7 cellular contexts compared by ENCODE assay signal in the genomic region with DNA sequence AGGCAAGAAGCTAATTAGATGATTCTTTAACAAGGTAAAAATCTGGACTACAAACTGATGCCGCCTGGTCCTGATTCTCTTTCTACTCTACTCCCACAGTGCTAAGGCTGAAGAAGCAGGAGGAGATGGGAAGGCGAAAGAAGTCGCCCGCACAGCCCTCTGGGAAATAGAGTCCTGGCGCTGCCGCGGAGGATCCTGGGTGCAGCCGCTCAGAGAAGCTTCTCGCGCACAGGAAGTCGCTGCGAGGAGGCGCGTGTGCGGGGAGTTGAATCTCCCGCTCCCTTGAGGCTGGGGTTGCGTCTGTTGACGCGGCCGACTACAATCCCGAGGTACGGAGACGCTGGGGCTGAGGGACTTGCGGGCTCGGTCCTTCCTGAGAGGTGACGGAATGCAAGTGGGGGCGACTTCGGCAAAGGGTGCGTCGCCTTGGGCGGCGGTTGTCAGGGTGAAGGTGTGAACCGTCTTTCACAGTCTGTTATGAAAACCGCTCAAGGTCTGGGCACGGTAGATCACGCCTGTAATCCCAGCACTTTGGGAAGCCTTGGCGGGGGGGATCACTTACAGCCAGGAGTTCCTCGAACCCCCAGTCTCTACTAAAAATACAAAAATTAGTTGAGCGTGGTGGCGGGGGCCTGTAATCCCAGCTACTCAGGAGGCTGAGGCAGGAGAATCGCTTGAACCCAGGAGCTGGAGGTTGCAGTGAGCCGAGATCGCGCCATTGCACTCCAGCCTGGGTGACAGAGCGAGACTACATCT. TPM values are rescaled to one million over a fixed set of nuclear protein-coding genes. Genes with fewer than 3 reads are reported as not detected.
DNase-seq lines count a peak whose midpoint lies in the region; ATAC-seq, FAIRE-seq and TF ChIP-seq lines count a peak whose summit lies in the region.

Gene ZNF473 (plus strand): TSS at position 212 of the 756 bp plus-strand sequence. CDS start 5,078 bp downstream, outside the sequence.

- FAIRE-seq in GM18507 (lab: Jason Lieb, UNC) = no peak

- H3K27me3 Mint-ChIP-seq in brain = peaks cover 14% of the 10 kb centered on the region

- peaks cover 37% of the 10 kb centered on the region for H3K4me1 Mint-ChIP-seq in brain

- peak within 1 kb of the TSS; percentile 91 to 100 (median 97) for H3K4me3 Mint-ChIP-seq in brain

- H3K9ac ChIP-seq in iPS-20b (ENCODE audit: low read depth, low read length) = peak within 1 kb of the TSS; percentile 91

- peaks cover 39% of the 10 kb centered on the region for H3K36me3 Mint-ChIP-seq in brain

- H3K36me3 ChIP-seq in iPS-20b (ENCODE audit: insufficient read depth, low read depth, low read length) = peaks cover 7% of the 10 kb centered on the region

- peak within 1 kb of the TSS; percentile 97 to 100 (median 98) for H3K27ac Mint-ChIP-seq in brain

- DNase-seq in GM18507 (ENCODE audit: extremely low spot score, insufficient read length, low read depth) (peak; percentile 77), NCI-H2081 (lab: John Stamatoyannopoulos, UW) (peak; percentile 91 to 97), UCSD-AML1 (lab: John Stamatoyannopoulos, UW; ENCODE audit: unreplicated experiment) (peak; percentile 92), smooth muscle cell of the brain vasculature (ENCODE audit: low read depth, low spot score) (peak; percentile 90)

- peak within 1 kb of the TSS; percentile 12 for H3K27ac ChIP-seq in iPS-20b (ENCODE audit: low read length)

- no peaks in the 10 kb centered on the region for H3K27me3 ChIP-seq in iPS-20b (ENCODE audit: insufficient read depth, low read length)

- H3K4me1 ChIP-seq in iPS-20b (ENCODE audit: insufficient read depth, low read length) = peaks cover 4% of the 10 kb centered on the region; the same call in 1 of the 2 replicates

- peak within 1 kb of the TSS; percentile 83 for H3K4me3 ChIP-seq in iPS-20b (ENCODE audit: low read length)

- H3K9me3 ChIP-seq in iPS-20b (ENCODE audit: insufficient read depth, low read depth, low read length) = no peaks in the 10 kb centered on the region

- TF ChIP-seq CTCF in brain (conservative IDR thresholded peaks at IDR 0.05) = no peak

- ATAC-seq in HG02870 (IDR thresholded peaks at IDR 0.05; ENCODE audit: unreplicated experiment) = peak; percentile 47

- peaks cover 2 to 14% (median 6%) of the 10 kb centered on the region in 5 experiments for H3K9me3 Mint-ChIP-seq in brain

RNA-seq across cellular contexts. Expression of gene ZNF473, which starts in this region (rescaled TPM):
- 8.3 TPM for polyA plus RNA-seq in brain (ENCODE audit: insufficient read depth, low read depth, low replicate concordance)

Comparison
In these comparisons a context has a peak if more than half of its experiments do, and no peak if none do; other contexts are left out.
1. Peak in every context shown above with its lines: DNase-seq, ATAC-seq, H3K4me3 ChIP-seq and H3K27ac ChIP-seq.